ENCODE assay signal across 1 cellular context in the genomic region with DNA sequence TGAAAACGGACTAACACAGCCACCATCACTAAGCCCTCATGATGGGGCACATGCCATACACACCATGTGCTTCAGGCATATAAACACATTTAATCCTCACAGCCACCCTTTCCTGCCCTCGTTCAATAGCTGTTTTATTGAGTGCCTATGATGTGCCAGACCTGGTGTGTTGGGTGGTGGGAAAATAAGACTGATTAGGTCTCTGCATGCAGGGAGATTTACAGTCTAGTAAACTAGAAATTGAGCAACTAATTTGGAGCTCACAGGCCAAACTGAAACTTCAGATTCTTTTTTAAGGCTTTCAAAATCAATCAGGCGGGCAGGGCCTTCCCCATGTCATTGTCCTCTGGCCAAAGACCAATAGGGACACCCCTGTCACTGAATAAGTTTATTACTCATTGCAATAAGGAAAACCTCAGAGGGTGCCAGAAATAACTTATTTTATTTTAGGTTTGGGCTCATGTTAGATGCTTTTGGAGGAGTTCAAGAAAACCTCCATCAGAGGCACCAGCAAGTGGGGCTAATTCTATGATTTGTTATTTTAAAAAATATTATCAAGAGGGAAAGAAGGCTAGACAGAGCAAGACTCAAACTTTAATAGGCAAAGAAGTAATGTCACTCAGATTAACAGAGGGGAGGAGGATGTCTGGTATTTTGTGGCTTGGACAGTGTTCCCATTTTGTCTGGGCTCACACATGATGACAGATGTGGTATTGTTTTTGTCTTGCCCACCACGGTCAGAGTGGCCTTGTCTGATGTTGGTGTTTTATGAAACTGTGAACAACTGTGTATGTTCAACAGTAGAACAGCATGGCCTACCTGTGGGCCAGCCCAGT.
TF ChIP-seq lines count a peak whose summit lies in the region.

No MANE protein-coding gene starts in this region.

TF ChIP-seq in GM23338, 12 proteins besides CTCF, POLR2A, EP300 and RAD21 (continued from another document):
- TF ChIP-seq, protein P1, sequence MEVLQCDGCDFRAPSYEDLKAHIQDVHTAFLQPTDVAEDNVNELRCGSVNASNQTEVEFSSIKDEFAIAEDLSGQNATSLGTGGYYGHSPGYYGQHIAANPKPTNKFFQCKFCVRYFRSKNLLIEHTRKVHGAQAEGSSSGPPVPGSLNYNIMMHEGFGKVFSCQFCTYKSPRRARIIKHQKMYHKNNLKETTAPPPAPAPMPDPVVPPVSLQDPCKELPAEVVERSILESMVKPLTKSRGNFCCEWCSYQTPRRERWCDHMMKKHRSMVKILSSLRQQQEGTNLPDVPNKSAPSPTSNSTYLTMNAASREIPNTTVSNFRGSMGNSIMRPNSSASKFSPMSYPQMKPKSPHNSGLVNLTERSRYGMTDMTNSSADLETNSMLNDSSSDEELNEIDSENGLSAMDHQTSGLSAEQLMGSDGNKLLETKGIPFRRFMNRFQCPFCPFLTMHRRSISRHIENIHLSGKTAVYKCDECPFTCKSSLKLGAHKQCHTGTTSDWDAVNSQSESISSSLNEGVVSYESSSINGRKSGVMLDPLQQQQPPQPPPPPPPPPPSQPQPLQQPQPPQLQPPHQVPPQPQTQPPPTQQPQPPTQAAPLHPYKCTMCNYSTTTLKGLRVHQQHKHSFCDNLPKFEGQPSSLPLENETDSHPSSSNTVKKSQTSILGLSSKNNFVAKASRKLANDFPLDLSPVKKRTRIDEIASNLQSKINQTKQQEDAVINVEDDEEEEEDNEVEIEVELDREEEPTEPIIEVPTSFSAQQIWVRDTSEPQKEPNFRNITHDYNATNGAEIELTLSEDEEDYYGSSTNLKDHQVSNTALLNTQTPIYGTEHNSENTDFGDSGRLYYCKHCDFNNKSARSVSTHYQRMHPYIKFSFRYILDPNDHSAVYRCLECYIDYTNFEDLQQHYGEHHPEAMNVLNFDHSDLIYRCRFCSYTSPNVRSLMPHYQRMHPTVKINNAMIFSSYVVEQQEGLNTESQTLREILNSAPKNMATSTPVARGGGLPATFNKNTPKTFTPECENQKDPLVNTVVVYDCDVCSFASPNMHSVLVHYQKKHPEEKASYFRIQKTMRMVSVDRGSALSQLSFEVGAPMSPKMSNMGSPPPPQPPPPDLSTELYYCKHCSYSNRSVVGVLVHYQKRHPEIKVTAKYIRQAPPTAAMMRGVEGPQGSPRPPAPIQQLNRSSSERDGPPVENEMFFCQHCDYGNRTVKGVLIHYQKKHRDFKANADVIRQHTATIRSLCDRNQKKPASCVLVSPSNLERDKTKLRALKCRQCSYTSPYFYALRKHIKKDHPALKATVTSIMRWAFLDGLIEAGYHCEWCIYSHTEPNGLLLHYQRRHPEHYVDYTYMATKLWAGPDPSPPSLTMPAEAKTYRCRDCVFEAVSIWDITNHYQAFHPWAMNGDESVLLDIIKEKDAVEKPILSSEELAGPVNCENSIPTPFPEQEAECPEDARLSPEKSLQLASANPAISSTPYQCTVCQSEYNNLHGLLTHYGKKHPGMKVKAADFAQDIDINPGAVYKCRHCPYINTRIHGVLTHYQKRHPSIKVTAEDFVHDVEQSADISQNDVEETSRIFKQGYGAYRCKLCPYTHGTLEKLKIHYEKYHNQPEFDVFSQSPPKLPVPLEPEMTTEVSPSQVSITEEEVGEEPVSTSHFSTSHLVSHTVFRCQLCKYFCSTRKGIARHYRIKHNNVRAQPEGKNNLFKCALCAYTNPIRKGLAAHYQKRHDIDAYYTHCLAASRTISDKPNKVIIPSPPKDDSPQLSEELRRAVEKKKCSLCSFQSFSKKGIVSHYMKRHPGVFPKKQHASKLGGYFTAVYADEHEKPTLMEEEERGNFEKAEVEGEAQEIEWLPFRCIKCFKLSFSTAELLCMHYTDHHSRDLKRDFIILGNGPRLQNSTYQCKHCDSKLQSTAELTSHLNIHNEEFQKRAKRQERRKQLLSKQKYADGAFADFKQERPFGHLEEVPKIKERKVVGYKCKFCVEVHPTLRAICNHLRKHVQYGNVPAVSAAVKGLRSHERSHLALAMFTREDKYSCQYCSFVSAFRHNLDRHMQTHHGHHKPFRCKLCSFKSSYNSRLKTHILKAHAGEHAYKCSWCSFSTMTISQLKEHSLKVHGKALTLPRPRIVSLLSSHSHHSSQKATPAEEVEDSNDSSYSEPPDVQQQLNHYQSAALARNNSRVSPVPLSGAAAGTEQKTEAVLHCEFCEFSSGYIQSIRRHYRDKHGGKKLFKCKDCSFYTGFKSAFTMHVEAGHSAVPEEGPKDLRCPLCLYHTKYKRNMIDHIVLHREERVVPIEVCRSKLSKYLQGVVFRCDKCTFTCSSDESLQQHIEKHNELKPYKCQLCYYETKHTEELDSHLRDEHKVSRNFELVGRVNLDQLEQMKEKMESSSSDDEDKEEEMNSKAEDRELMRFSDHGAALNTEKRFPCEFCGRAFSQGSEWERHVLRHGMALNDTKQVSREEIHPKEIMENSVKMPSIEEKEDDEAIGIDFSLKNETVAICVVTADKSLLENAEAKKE (CRISPR knock-in tag; IDR thresholded peaks at IDR 0.05): no peak
- TF ChIP-seq ZNF114 (CRISPR knock-in tag; IDR thresholded peaks at IDR 0.05) (no peak), POLR2AphosphoS5 (IDR thresholded peaks at IDR 0.05; ENCODE audit: low read depth) (no peak), NANOG (IDR thresholded peaks at IDR 0.05; ENCODE audit: borderline replicate concordance) (no peak), EZH2 (IDR thresholded peaks at IDR 0.05; ENCODE audit: low read depth, unreplicated experiment) (no peak), STAT1 (IDR thresholded peaks at IDR 0.05; ENCODE audit: unreplicated experiment) (no peak)
- TF ChIP-seq, protein P2, sequence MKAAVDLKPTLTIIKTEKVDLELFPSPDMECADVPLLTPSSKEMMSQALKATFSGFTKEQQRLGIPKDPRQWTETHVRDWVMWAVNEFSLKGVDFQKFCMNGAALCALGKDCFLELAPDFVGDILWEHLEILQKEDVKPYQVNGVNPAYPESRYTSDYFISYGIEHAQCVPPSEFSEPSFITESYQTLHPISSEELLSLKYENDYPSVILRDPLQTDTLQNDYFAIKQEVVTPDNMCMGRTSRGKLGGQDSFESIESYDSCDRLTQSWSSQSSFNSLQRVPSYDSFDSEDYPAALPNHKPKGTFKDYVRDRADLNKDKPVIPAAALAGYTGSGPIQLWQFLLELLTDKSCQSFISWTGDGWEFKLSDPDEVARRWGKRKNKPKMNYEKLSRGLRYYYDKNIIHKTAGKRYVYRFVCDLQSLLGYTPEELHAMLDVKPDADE (IDR thresholded peaks at IDR 0.05): no peak
